8 cellular contexts compared by ENCODE assay signal in genomic region chr16:89216315-89217137, GRCh38. TPM values are rescaled to one million over a fixed set of nuclear protein-coding genes. Genes with fewer than 3 reads are reported as not detected.
DNase-seq lines count a peak whose midpoint lies in the region; ATAC-seq and TF ChIP-seq lines count a peak whose summit lies in the region.

No MANE protein-coding gene starts in this region.

- TF ChIP-seq CTCF in foreskin fibroblast (IDR thresholded peaks at IDR 0.05; ENCODE audit: low read depth, low read length) (peak; percentile 64), neural cell (IDR thresholded peaks at IDR 0.05; ENCODE audit: poor library complexity, severe bottlenecking) (peak; percentile 97)

- H3K9me2 ChIP-seq in neural cell (ENCODE audit: insufficient read depth, low read length), result no peaks in the 10 kb centered on the region

- H3K27ac ChIP-seq in neural cell (ENCODE audit: low read length), result peak overlapping the region; percentile 81

- no peaks in the 10 kb centered on the region for H3K9me3 ChIP-seq in neural cell (ENCODE audit: low read length)

- TF ChIP-seq EP300 in Ishikawa (IDR thresholded peaks at IDR 0.05; ENCODE audit: borderline replicate concordance) (no peak), neural cell (conservative IDR thresholded peaks at IDR 0.05; ENCODE audit: poor library complexity, severe bottlenecking) (peak; percentile 26)

- H3K9ac ChIP-seq in neural cell (ENCODE audit: low read length), result peak overlapping the region; percentile 91

- peak overlapping the region; percentile 89 for H3K4me2 ChIP-seq in neural cell (ENCODE audit: low read length)

- H3K79me2 ChIP-seq in neural cell (replicated peaks; ENCODE audit: insufficient read depth, low read length), result peaks cover 9% of the 10 kb centered on the region

- TF ChIP-seq RAD21 in Ishikawa (IDR thresholded peaks at IDR 0.05; ENCODE audit: low read depth), result peak; percentile 90
- peak; percentile 98 for TF ChIP-seq RAD21 in neural cell (conservative IDR thresholded peaks at IDR 0.05)

- peak overlapping the region; percentile 85 for H2AFZ ChIP-seq in neural cell (ENCODE audit: low read depth, low read length)

- no peak for ATAC-seq in GM18861 (IDR thresholded peaks at IDR 0.05; ENCODE audit: unreplicated experiment)

- DNase-seq in ELF-1 (ENCODE audit: low read depth, low spot score) (peak; percentile 70), SHP77 (lab: John Stamatoyannopoulos, UW) (peak; percentile 83 to 85), activated gamma-delta T cell treated with Interleukin-2 at 50 U/mL for 16 hours (peak; percentile 84), foreskin fibroblast (peak; percentile 61 to 88)
- DNase-seq in stimulated activated naive CD4-positive, alpha-beta T cell treated with Interleukin-2 at 50 U/mL for 16 hours (lab: John Stamatoyannopoulos, UW), result peak; percentile 71

- H4K20me1 ChIP-seq in neural cell (ENCODE audit: insufficient read depth), result no peaks in the 10 kb centered on the region

- peaks cover 3% of the 10 kb centered on the region for H3K36me3 ChIP-seq in neural cell (ENCODE audit: insufficient read depth, low read length)

- H3F3A ChIP-seq in neural cell (ENCODE audit: insufficient read depth, low read length, poor library complexity, severe bottlenecking), result peaks cover 4% of the 10 kb centered on the region

- H3K4me3 ChIP-seq in foreskin fibroblast (ENCODE audit: low read depth in 1 of 2, low read length in 2 of 2) (peak overlapping the region; percentile 85 to 94), neural cell (ENCODE audit: low read length) (peak overlapping the region; percentile 96)

- no peaks in the 10 kb centered on the region for H3K27me3 ChIP-seq in neural cell (ENCODE audit: insufficient read depth, low read depth, low read length)

TF ChIP-seq in Ishikawa, 13 proteins besides CTCF, POLR2A, EP300 and RAD21:
- peak; percentile 89 for TF ChIP-seq MAX (IDR thresholded peaks at IDR 0.05)
- TF ChIP-seq USF1 (IDR thresholded peaks at IDR 0.05), result peak; percentile 93
- no peak for TF ChIP-seq YY1 (IDR thresholded peaks at IDR 0.05; ENCODE audit: low read depth)

TF ChIP-seq in neural cell, 6 proteins besides CTCF, POLR2A, EP300 and RAD21:
- no peak for TF ChIP-seq POLR2AphosphoS5 (IDR thresholded peaks at IDR 0.05)
- TF ChIP-seq SMC3 (conservative IDR thresholded peaks at IDR 0.05; ENCODE audit: poor library complexity), result peak; percentile 93
- no peak for TF ChIP-seq TAF1 (IDR thresholded peaks at IDR 0.05; ENCODE audit: low read depth)
- TF ChIP-seq EZH2 (IDR thresholded peaks at IDR 0.05; ENCODE audit: borderline replicate concordance, insufficient read depth, low read length, poor library complexity, severe bottlenecking), result no peak
- peak; percentile 85 for TF ChIP-seq MXI1 (conservative IDR thresholded peaks at IDR 0.05; ENCODE audit: poor library complexity, severe bottlenecking)
- TF ChIP-seq REST (IDR thresholded peaks at IDR 0.05; ENCODE audit: borderline replicate concordance), result no peak

RNA-seq across cellular contexts. Expression of gene ZNF778, which starts 1.0 kb away (rescaled TPM):
- polyA plus RNA-seq in neural cell, result 14.7 and 16.3 TPM in 2 replicates
- 73.0 and 84.5 TPM in 2 replicates for polyA minus RNA-seq in neural cell

RNA-seq across cellular contexts. Expression of gene SLC22A31, which starts 16.2 kb away (rescaled TPM):
- not detected in 2 replicates for polyA plus RNA-seq in neural cell
- not detected in 2 replicates for polyA minus RNA-seq in neural cell

RNA-seq across cellular contexts. Expression of gene CDH15, which starts 45.0 kb away (rescaled TPM):
- not detected in 2 replicates for polyA plus RNA-seq in neural cell
- not detected in 2 replicates for polyA minus RNA-seq in neural cell
